35 cellular contexts compared by ENCODE assay signal in the genomic region with DNA sequence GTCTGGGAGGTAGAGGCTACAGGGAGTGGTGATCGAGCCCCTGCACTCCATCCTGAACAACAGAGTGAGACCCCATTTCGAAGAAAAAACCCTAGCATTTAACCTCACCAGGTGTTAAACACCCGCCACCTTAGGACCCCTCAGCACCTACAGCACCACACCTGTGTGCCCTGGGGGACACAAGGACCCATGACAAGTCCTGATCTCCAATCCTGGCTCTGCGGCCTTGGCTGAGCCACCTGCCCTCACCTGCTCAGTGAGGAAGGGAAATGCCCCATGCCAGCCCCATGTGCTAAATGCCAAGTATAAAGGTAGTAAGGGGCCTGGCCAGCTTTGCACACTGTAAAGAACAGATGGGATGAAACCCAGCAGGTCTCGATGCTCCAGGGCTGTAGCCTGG. TPM values are rescaled to one million over a fixed set of nuclear protein-coding genes. Genes with fewer than 3 reads are reported as not detected.
"Had no signal": no experiment of that assay in that cellular context is flagged by ENCODE, and none has a peak within 500 bp of the region (broad histone marks: within the 10 kb centered on the region; RNA-seq: fewer than 3 reads in every experiment).

No MANE protein-coding gene starts in this region.

- H3K27ac ChIP-seq: adrenal gland, PC-9, RWPE1, SJCRH30, SK-N-MC, WERI-Rb-1 had no signal

- FAIRE-seq: bronchial epithelial cell, RCC 7860 had no signal

- H3K27me3 Mint-ChIP-seq: activated CD4-positive, alpha-beta memory T cell treated with anti-CD3 and anti-CD28 coated beads, Interleukin-2, amount 10 ng/mL, durations not matched to agents 7 days and 5 days; activated T-cell treated with anti-CD3 and anti-CD28 coated beads, Interleukin-2, amount 50 U/mL, for 24 hours; brain had no signal

- H3K4me1 Mint-ChIP-seq: activated CD4-positive, alpha-beta memory T cell treated with anti-CD3 and anti-CD28 coated beads, Interleukin-2, amount 10 ng/mL, durations not matched to agents 7 days and 5 days had no signal

- H2AFZ ChIP-seq: PC-9 had no signal

- H3K4me3 Mint-ChIP-seq: activated CD4-positive, alpha-beta memory T cell treated with anti-CD3 and anti-CD28 coated beads, Interleukin-2, amount 10 ng/mL, durations not matched to agents 7 days and 5 days; activated T-cell treated with anti-CD3 and anti-CD28 coated beads, Interleukin-2, amount 50 U/mL, for 24 hours; brain had no signal

- DNase-seq: activated CD4-positive, alpha-beta memory T cell treated with anti-CD3 and anti-CD28 coated beads, Interleukin-2, amount 10 ng/mL, durations not matched to agents 7 days and 5 days; activated CD4-positive, alpha-beta T cell treated with anti-CD3 and anti-CD28 coated beads for 1 hour; activated CD4-positive, alpha-beta T cell treated with anti-CD3 and anti-CD28 coated beads for 48 hours; activated CD4-positive, CD25-positive, alpha-beta regulatory T cell; activated CD8-positive, alpha-beta memory T cell treated with anti-CD3 and anti-CD28 coated beads for 24 hours; activated effector memory CD4-positive, alpha-beta T cell treated with Interleukin-2 at 50 U/mL for 16 hours; activated naive CD4-positive, alpha-beta T cell; activated T-cell treated with anti-CD3 and anti-CD28 coated beads, Interleukin-2, amount 50 U/mL, for 24 hours; adrenal gland; caudate nucleus; cerebellar nuclear complex; Kasumi-1; KG1; MG63; NCI-H1048; NCI-H1436 treated with DMSO at 0.1 percent for 48 hours; NCI-H187; NCI-H2081; NCI-H2171 treated with DMSO at 0.1 percent for 48 hours; NCI-H2227 treated with DMSO at 0.1 percent for 48 hours; NCI-H446; NCI-H510A treated with DMSO at 0.1 percent for 48 hours; NCI-H526 treated with DMSO at 0.1 percent for 48 hours; NCI-H774; PC-9; Right ventricle myocardium superior; SJCRH30; T1000; WERI-Rb-1 had no signal

- H3K27ac Mint-ChIP-seq: activated CD4-positive, alpha-beta memory T cell treated with anti-CD3 and anti-CD28 coated beads, Interleukin-2, amount 10 ng/mL, durations not matched to agents 7 days and 5 days; activated naive CD4-positive, alpha-beta T cell treated with anti-CD3 and anti-CD28 coated beads, Interleukin-2, amount 50 U/mL, for 72 hours; activated T-cell treated with anti-CD3 and anti-CD28 coated beads, Interleukin-2, amount 50 U/mL, for 24 hours had no signal

- H3K9me3 Mint-ChIP-seq: activated CD4-positive, alpha-beta memory T cell treated with anti-CD3 and anti-CD28 coated beads, Interleukin-2, amount 10 ng/mL, durations not matched to agents 7 days and 5 days; activated naive CD4-positive, alpha-beta T cell treated with anti-CD3 and anti-CD28 coated beads, Interleukin-2, amount 50 U/mL, for 72 hours; activated T-cell treated with anti-CD3 and anti-CD28 coated beads, Interleukin-2, amount 50 U/mL, for 24 hours; brain had no signal

- H3K4me3 ChIP-seq: adrenal gland, MG63, PC-9, SJCRH30, SK-N-MC had no signal

- H3K4me1 ChIP-seq: adrenal gland had no signal

- H3K4me2 ChIP-seq: PC-9 had no signal

- H3K27me3 ChIP-seq: adrenal gland, MG63, SJCRH30 had no signal

- H3K9me3 ChIP-seq: adrenal gland, MG63, SJCRH30 had no signal

RNA-seq across cellular contexts. Expression of gene AKR7A3, which starts 25.8 kb away (rescaled TPM):
- total RNA-seq: Right ventricle myocardium superior had no signal
